ENCODE assay signal across 8 cellular contexts in the genomic region with DNA sequence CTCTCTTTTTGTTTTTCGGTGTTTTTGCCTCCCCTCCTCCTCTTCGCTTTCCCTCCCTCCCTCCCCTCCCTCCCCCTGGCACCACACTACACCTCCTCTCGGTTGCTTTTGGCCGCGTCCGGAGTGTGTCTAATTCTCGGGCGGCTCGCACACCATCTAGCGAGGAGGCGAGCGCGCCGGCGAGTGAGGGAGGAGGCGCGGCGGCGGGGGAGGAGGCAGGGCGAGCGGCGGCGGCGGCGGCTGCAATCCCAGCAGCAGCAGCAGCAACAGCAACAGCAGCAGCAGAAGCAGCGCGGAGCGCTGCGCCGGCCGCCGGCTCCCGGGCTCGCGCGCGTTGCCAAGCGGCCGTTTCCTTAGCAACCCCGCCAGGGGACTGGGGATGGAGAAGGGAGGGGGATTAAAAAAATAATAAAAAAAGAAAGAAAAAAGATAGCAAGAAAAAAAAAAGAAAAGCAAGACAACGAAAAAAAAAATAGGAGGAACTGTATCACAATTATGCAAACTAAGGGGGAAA. TPM values are rescaled to one million over a fixed set of nuclear protein-coding genes. Genes with fewer than 3 reads are reported as not detected.
DNase-seq lines count a peak whose midpoint lies in the region; ATAC-seq and TF ChIP-seq lines count a peak whose summit lies in the region.

No MANE protein-coding gene starts in this region.

- H3K27ac ChIP-seq in SU-DHL-6 (ENCODE audit: low read depth, low read length) (no peak overlapping the region), brain microvascular endothelial cell (peak overlapping the region; percentile 96), psoas muscle (peak overlapping the region; percentile 75)

- peak; percentile 47 for ATAC-seq in HG02610 (IDR thresholded peaks at IDR 0.05; ENCODE audit: unreplicated experiment)
- ATAC-seq in psoas muscle: peak; percentile 80 to 93 (median 88)
- no peak for ATAC-seq in HG03108 (IDR thresholded peaks at IDR 0.05; ENCODE audit: unreplicated experiment)

- H3K4me2 ChIP-seq in SU-DHL-6 (ENCODE audit: low read depth, low read length, poor library complexity, severe bottlenecking): peak overlapping the region; percentile 41

- in situ Hi-C loops in brain microvascular endothelial cell (cut with HindIII; ENCODE audit: low pct_ligation_motif_present, low sequenced_read_pairs): no loop called here

- H3K79me2 ChIP-seq in SU-DHL-6 (ENCODE audit: insufficient read depth, low read length): no peaks in the 10 kb centered on the region

- H3K27me3 ChIP-seq in SU-DHL-6 (ENCODE audit: low read length) (no peaks in the 10 kb centered on the region), brain microvascular endothelial cell (replicated peaks) (no peaks in the 10 kb centered on the region), psoas muscle (ENCODE audit: insufficient read depth in 3 of 3, low read length in 2 of 3) (no peaks in the 10 kb centered on the region)

- DNase-seq in GM10266 (ENCODE audit: extremely low spot score) (peak; percentile 51), NCI-H1048 (lab: John Stamatoyannopoulos, UW) (peak; percentile 38), brain microvascular endothelial cell (peak; percentile 92), hippocampal formation (lab: John Stamatoyannopoulos, UW) (peak; percentile 84 to 86), psoas muscle (peak; percentile 89 to 92)

- H2AFZ ChIP-seq in SU-DHL-6 (ENCODE audit: low read depth, low read length, severe bottlenecking): no peak overlapping the region

- H3K4me1 ChIP-seq in psoas muscle: no peaks in the 10 kb centered on the region

- 0 to 1% (median 0%) methylated on average over 41 of the region's 41 CpGs for WGBS in psoas muscle, 3 donors

- no peaks in the 10 kb centered on the region for H4K20me1 ChIP-seq in SU-DHL-6 (ENCODE audit: low read depth, low read length)

- H3K9me3 ChIP-seq in SU-DHL-6 (ENCODE audit: insufficient read depth, low read length) (no peaks in the 10 kb centered on the region), psoas muscle (no peaks in the 10 kb centered on the region)

- intact Hi-C loops in psoas muscle (cut with DNase I): loop anchor here in 1 of 2 donors (10.0 kb wide), 1 partner anchor 98 kb away; no protein-coding TSS in a partner anchor

- TF ChIP-seq CTCF in GM10266 (IDR thresholded peaks at IDR 0.05; ENCODE audit: control insufficient read depth, insufficient read depth, low read depth, missing control alignments) (peak; percentile 8), SU-DHL-6 (IDR thresholded peaks at IDR 0.05; ENCODE audit: insufficient read depth, low read length, poor library complexity, severe bottlenecking) (no peak), brain microvascular endothelial cell (IDR thresholded peaks at IDR 0.05; ENCODE audit: low read depth, low read length, missing control alignments) (peak; percentile 21), psoas muscle (IDR thresholded peaks at IDR 0.05) (no peak)

- no peak overlapping the region for H3K4me3 ChIP-seq in SU-DHL-6 (ENCODE audit: insufficient read depth, low read length, poor library complexity, severe bottlenecking)
- peak overlapping the region; percentile 87 for H3K4me3 ChIP-seq in brain microvascular endothelial cell (ENCODE audit: low read depth, low read length)
- peak overlapping the region; percentile 81 for H3K4me3 ChIP-seq in psoas muscle

- H3F3A ChIP-seq in SU-DHL-6 (ENCODE audit: insufficient read depth): no peaks in the 10 kb centered on the region

- no peaks in the 10 kb centered on the region for H3K36me3 ChIP-seq in SU-DHL-6 (ENCODE audit: low read length)
- no peaks in the 10 kb centered on the region for H3K36me3 ChIP-seq in brain microvascular endothelial cell (replicated peaks)
- no peaks in the 10 kb centered on the region for H3K36me3 ChIP-seq in psoas muscle (ENCODE audit: insufficient read depth in 1 of 2, low read depth in 1 of 2)

- no peaks in the 10 kb centered on the region for H3K9me2 ChIP-seq in SU-DHL-6 (replicated peaks; ENCODE audit: insufficient read depth, low read length)

- H3K9ac ChIP-seq in SU-DHL-6 (ENCODE audit: low read length): no peak overlapping the region

RNA-seq across cellular contexts. Expression of gene NEGR1, which starts 0.4 kb away (rescaled TPM):
- 10 to 100 TPM in 1 of 4 donors, 1 to 10 TPM in 3; 2.2 to 10.2 (median 5.2) TPM for total RNA-seq in psoas muscle
- polyA plus RNA-seq in psoas muscle: 1 to 10 TPM; 1.3 to 1.8 (median 1.7) TPM

Comparison
In these comparisons a context has a peak if more than half of its experiments do, and no peak if none do; other contexts are left out.
1. DNase-seq: peak in every context shown above with its lines; median percentile 92 in brain microvascular endothelial cell; 90 in psoas muscle; 85 in hippocampal formation; 51 in GM10266; 38 in NCI-H1048.
2. CTCF ChIP-seq: peak in GM10266 (single experiment) and brain microvascular endothelial cell (single experiment); none in SU-DHL-6 (single experiment) and psoas muscle (single experiment).